8 cellular contexts compared by ENCODE assay signal in genomic region chr5:135565691-135566421, GRCh38. TPM values are rescaled to one million over a fixed set of nuclear protein-coding genes. Genes with fewer than 3 reads are reported as not detected.
DNase-seq lines count a peak whose midpoint lies in the region; ATAC-seq and TF ChIP-seq lines count a peak whose summit lies in the region.

No MANE protein-coding gene starts in this region.

- no peaks in the 10 kb centered on the region for H3K9me3 ChIP-seq in colonic mucosa

- CTCF ChIA-PET in activated CD4-positive, alpha-beta T cell treated with anti-CD3 and anti-CD28 coated beads for 36 hours (lab: Charles Lee), result interaction anchor here (0.5 to 11.6 kb wide), 37 partner anchors 9 to 319 kb away, joined by 3 to 282 read pairs (median 4); partner anchors contain the start of genes CXCL14 and SLC25A48

- peaks cover 5% of the 10 kb centered on the region for H3K27me3 Mint-ChIP-seq in activated CD4-positive, alpha-beta T cell treated with anti-CD3 and anti-CD28 coated beads for 36 hours

- POLR2A ChIA-PET in activated CD4-positive, alpha-beta T cell treated with anti-CD3 and anti-CD28 coated beads for 36 hours (lab: Charles Lee), result no interaction called here

- peak; percentile 87 for TF ChIP-seq CTCF in colonic mucosa (IDR thresholded peaks at IDR 0.05)
- TF ChIP-seq CTCF in lower leg skin (IDR thresholded peaks at IDR 0.05), result no peak

- H3K9me3 Mint-ChIP-seq in activated CD4-positive, alpha-beta T cell treated with anti-CD3 and anti-CD28 coated beads for 36 hours (ENCODE audit: low read depth), result no peaks in the 10 kb centered on the region

- no peak for TF ChIP-seq POLR2A in lower leg skin (IDR thresholded peaks at IDR 0.05)

- H3K36me3 ChIP-seq in colonic mucosa, result no peaks in the 10 kb centered on the region

- H3K4me3 ChIP-seq in colonic mucosa, result no peak overlapping the region
- H3K4me3 ChIP-seq in lower leg skin (ENCODE audit: low read depth, poor library complexity, severe bottlenecking), result no peak overlapping the region

- no peak overlapping the region for H3K27ac Mint-ChIP-seq in activated CD4-positive, alpha-beta T cell treated with anti-CD3 and anti-CD28 coated beads for 36 hours

- ATAC-seq in GM21526 (IDR thresholded peaks at IDR 0.05; ENCODE audit: low FRiP score, unreplicated experiment) (peak; percentile 56), HG03045 (IDR thresholded peaks at IDR 0.05; ENCODE audit: unreplicated experiment) (no peak)
- peak; percentile 72 for ATAC-seq in activated CD4-positive, alpha-beta T cell treated with anti-CD3 and anti-CD28 coated beads for 36 hours

- no peak overlapping the region for H3K27ac ChIP-seq in colonic mucosa

- H3K9ac ChIP-seq in colonic mucosa (ENCODE audit: low read depth in 2 of 2, low read length in 2 of 2), result no peak overlapping the region

- DNase-seq in AML-193 (lab: John Stamatoyannopoulos, UW) (peak; percentile 36 to 41), NCI-H2171 treated with DMSO at 0.1 percent for 48 hours (lab: John Stamatoyannopoulos, UW) (peak; percentile 53), colonic mucosa (peak; percentile 81), lower leg skin (ENCODE audit: low spot score in 2 of 2) (peak; percentile 75 to 96)
- peak; percentile 85 for DNase-seq in activated CD4-positive, alpha-beta T cell treated with anti-CD3 and anti-CD28 coated beads for 36 hours
- peak; percentile 17 for DNase-seq in stimulated activated CD8-positive, alpha-beta memory T cell treated with anti-CD3 and anti-CD28 coated beads, Interleukin-12 subunit alpha, Interleukin-12 subunit beta, amount 100 ng/mL, for 4 hours (ENCODE audit: low read depth)

- no peaks in the 10 kb centered on the region for H3K36me3 Mint-ChIP-seq in activated CD4-positive, alpha-beta T cell treated with anti-CD3 and anti-CD28 coated beads for 36 hours (ENCODE audit: low read depth)

- H3K4me1 ChIP-seq in colonic mucosa, result peaks cover 4% of the 10 kb centered on the region

- WGBS in lower leg skin, 2 donors, result 33 to 34% methylated on average over 16 of the region's 16 CpGs

- H3K27me3 ChIP-seq in colonic mucosa, result no peaks in the 10 kb centered on the region

- H3K4me1 Mint-ChIP-seq in activated CD4-positive, alpha-beta T cell treated with anti-CD3 and anti-CD28 coated beads for 36 hours, result peaks cover 2% of the 10 kb centered on the region

- no peak overlapping the region for H3K4me3 Mint-ChIP-seq in activated CD4-positive, alpha-beta T cell treated with anti-CD3 and anti-CD28 coated beads for 36 hours

- intact Hi-C loops in activated CD4-positive, alpha-beta T cell treated with anti-CD3 and anti-CD28 coated beads for 36 hours (cut with DNase I, micrococcal nuclease), result loop anchor here (1.0 to 5.0 kb wide), 3 partner anchors 99 to 104 kb away; no protein-coding TSS in a partner anchor
- intact Hi-C loops in colonic mucosa (cut with DNase I) (no loop called here), lower leg skin (cut with DNase I; ENCODE audit: low total_unique reads) (loop anchor here (5.0 kb wide), 1 partner anchor 171 kb away; no protein-coding TSS in a partner anchor)

RNA-seq across cellular contexts. Expression of gene CXCL14, which starts 12.9 kb away (rescaled TPM):
- not detected for total RNA-seq in activated CD4-positive, alpha-beta T cell treated with anti-CD3 and anti-CD28 coated beads for 36 hours
- total RNA-seq in colonic mucosa, result 10 to 100 TPM; 29.8 to 68.2 TPM
- 100 to 1,000 TPM; 157 to 344 (median 251) TPM for total RNA-seq in lower leg skin

RNA-seq across cellular contexts. Expression of gene NEUROG1, which starts 30.1 kb away (rescaled TPM):
- not detected for total RNA-seq in activated CD4-positive, alpha-beta T cell treated with anti-CD3 and anti-CD28 coated beads for 36 hours
- total RNA-seq in colonic mucosa (not detected), lower leg skin (not detected)

Comparison
In these comparisons a context has a peak if more than half of its experiments do, and no peak if none do; other contexts are left out.
1. DNase-seq: peak in every context shown above with its lines; median percentile 86 in lower leg skin; 85 in activated CD4-positive, alpha-beta T cell treated with anti-CD3 and anti-CD28 coated beads for 36 hours; 81 in colonic mucosa; 53 in NCI-H2171 treated with DMSO at 0.1 percent for 48 hours; 38 in AML-193; 17 in stimulated activated CD8-positive, alpha-beta memory T cell treated with anti-CD3 and anti-CD28 coated beads, Interleukin-12 subunit alpha, Interleukin-12 subunit beta, amount 100 ng/mL, for 4 hours.
2. RNA of gene CXCL14, which starts 12.9 kb away (total RNA-seq): 157 to 344 TPM in lower leg skin and 29.8 to 68.2 TPM in colonic mucosa; not detected in activated CD4-positive, alpha-beta T cell treated with anti-CD3 and anti-CD28 coated beads for 36 hours; every median in the first group is over 10 times any median in the second.